25 cellular contexts compared by ENCODE assay signal in the genomic region with DNA sequence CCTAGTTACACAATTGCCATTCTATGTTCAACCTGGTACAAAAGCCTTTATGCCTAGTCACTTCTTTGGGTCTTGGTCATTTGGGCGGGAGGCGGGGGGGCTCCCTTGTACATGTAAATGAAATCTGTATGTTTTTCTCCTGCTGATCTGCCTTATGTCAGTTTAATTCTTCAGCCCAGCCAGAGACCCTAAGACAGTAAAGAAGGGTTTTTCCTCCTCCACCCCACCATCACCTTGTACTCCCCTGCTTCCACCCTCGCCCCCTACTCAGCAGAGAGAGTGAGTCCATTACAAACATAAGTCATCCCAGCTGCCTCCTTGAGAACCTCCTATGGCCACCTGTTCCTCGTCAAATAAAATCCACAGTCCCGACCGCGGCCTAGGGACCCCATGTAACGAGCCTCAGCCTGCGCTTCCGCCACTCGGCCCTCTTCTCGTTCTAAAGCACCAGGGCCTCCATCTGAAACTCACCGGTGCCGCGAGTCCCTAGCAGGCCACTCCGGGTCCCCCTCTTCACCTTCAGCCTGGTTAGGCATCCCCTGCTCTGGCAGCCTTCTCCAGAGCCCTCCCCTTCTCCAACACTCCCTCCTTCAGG. TPM values are rescaled to one million over a fixed set of nuclear protein-coding genes. Genes with fewer than 3 reads are reported as not detected.
DNase-seq lines count a peak whose midpoint lies in the region; ATAC-seq and TF ChIP-seq lines count a peak whose summit lies in the region.
"Had no signal": no experiment of that assay in that cellular context is flagged by ENCODE, and none has a peak within 500 bp of the region (broad histone marks: within the 10 kb centered on the region; RNA-seq: fewer than 3 reads in every experiment).

No MANE protein-coding gene starts in this region.

- POLR2A ChIA-PET in activated CD4-positive, alpha-beta T cell treated with anti-CD3 and anti-CD28 coated beads for 36 hours (lab: Charles Lee) = interaction anchor here (0.7 kb wide), 1 partner anchor 68 kb away, joined by 4 read pairs; no protein-coding TSS in a partner anchor

- peaks cover 2% of the 10 kb centered on the region for H3K9me3 Mint-ChIP-seq in activated CD4-positive, alpha-beta T cell treated with anti-CD3 and anti-CD28 coated beads for 36 hours (ENCODE audit: low read depth)
- H3K9me3 Mint-ChIP-seq in CD14-positive monocyte = peaks cover 0 to 2% (median 0%) of the 10 kb centered on the region in 7 donors
- H3K9me3 Mint-ChIP-seq in neural crest cell = no peaks in the 10 kb centered on the region
- H3K9me3 Mint-ChIP-seq: activated B cell treated with CpG ODN at 0.5 μM for 24 hours; activated T-helper 2 cell treated with anti-CD3 and anti-CD28 coated beads, Interferon-gamma antibody, Interleukin-2, Interleukin-4, amounts not matched to agents 10 μg/mL and 5 μg/mL and 100 μg/mL, durations not matched to agents 14 hours and 24 hours and 36 hours; endodermal cell; stimulated activated naive CD8-positive, alpha-beta T cell treated with anti-CD3 and anti-CD28 coated beads, Interleukin-15, Interleukin-2, amounts not matched to agents 100 ng/mL and 50 ng/mL, for 24 hours had no signal

- CTCF ChIA-PET in activated CD4-positive, alpha-beta T cell treated with anti-CD3 and anti-CD28 coated beads for 36 hours (lab: Charles Lee) = interaction anchor here (0.7 to 0.8 kb wide), 3 partner anchors 9 to 236 kb away, joined by 3 read pairs; no protein-coding TSS in a partner anchor

- H3K4me3 Mint-ChIP-seq in activated CD4-positive, alpha-beta T cell treated with anti-CD3 and anti-CD28 coated beads for 36 hours = no peak overlapping the region
- no peak overlapping the region for H3K4me3 Mint-ChIP-seq in CD14-positive monocyte
- H3K4me3 Mint-ChIP-seq in neural crest cell = no peak overlapping the region
- H3K4me3 Mint-ChIP-seq: activated B cell treated with CpG ODN at 0.5 μM for 24 hours; endodermal cell; stimulated activated naive CD8-positive, alpha-beta T cell treated with anti-CD3 and anti-CD28 coated beads, Interleukin-15, Interleukin-2, amounts not matched to agents 100 ng/mL and 50 ng/mL, for 24 hours had no signal

- intact Hi-C loops in activated CD4-positive, alpha-beta T cell treated with anti-CD3 and anti-CD28 coated beads for 36 hours (cut with DNase I, micrococcal nuclease) = no loop called here
- intact Hi-C loops in CD14-positive monocyte (cut with micrococcal nuclease) = no loop called here

- peaks cover 36% of the 10 kb centered on the region for H3K36me3 Mint-ChIP-seq in activated CD4-positive, alpha-beta T cell treated with anti-CD3 and anti-CD28 coated beads for 36 hours (ENCODE audit: low read depth)
- H3K36me3 Mint-ChIP-seq in CD14-positive monocyte (no peaks in the 10 kb centered on the region), neural crest cell (ENCODE audit: low read depth) (no peaks in the 10 kb centered on the region)

- TF ChIP-seq CTCF in CD14-positive monocyte (IDR thresholded peaks at IDR 0.05) (no peak), neural crest cell (conservative IDR thresholded peaks at IDR 0.05) (no peak), GM10266 (IDR thresholded peaks at IDR 0.05; ENCODE audit: control insufficient read depth, insufficient read depth, low read depth, missing control alignments) (no peak)

- H3K27me3 Mint-ChIP-seq in activated CD4-positive, alpha-beta T cell treated with anti-CD3 and anti-CD28 coated beads for 36 hours = no peaks in the 10 kb centered on the region
- H3K27me3 Mint-ChIP-seq in CD14-positive monocyte (ENCODE audit: low read depth in 3 of 3) (peaks cover 2 to 12% (median 11%) of the 10 kb centered on the region in 3 donors), neural crest cell (ENCODE audit: low read depth) (peaks cover 9% of the 10 kb centered on the region)
- H3K27me3 Mint-ChIP-seq: activated B cell treated with CpG ODN at 0.5 μM for 24 hours; stimulated activated naive CD8-positive, alpha-beta T cell treated with anti-CD3 and anti-CD28 coated beads, Interleukin-15, Interleukin-2, amounts not matched to agents 100 ng/mL and 50 ng/mL, for 24 hours had no signal

- peaks cover 55% of the 10 kb centered on the region for H3K4me1 Mint-ChIP-seq in activated CD4-positive, alpha-beta T cell treated with anti-CD3 and anti-CD28 coated beads for 36 hours
- H3K4me1 Mint-ChIP-seq in CD14-positive monocyte (peaks cover 6% of the 10 kb centered on the region), neural crest cell (peaks cover 13% of the 10 kb centered on the region)

- no peak for ATAC-seq in activated CD4-positive, alpha-beta T cell treated with anti-CD3 and anti-CD28 coated beads for 36 hours
- no peak for ATAC-seq in GM21576 (IDR thresholded peaks at IDR 0.05; ENCODE audit: unreplicated experiment)
- ATAC-seq: left lobe of liver had no signal

- no peak overlapping the region for H3K27ac Mint-ChIP-seq in activated CD4-positive, alpha-beta T cell treated with anti-CD3 and anti-CD28 coated beads for 36 hours
- H3K27ac Mint-ChIP-seq in CD14-positive monocyte (no peak overlapping the region), neural crest cell (ENCODE audit: unreplicated experiment) (peak overlapping the region; percentile 80)
- H3K27ac Mint-ChIP-seq: activated B cell treated with CpG ODN at 0.5 μM for 24 hours; activated T-helper 2 cell treated with anti-CD3 and anti-CD28 coated beads, Interferon-gamma antibody, Interleukin-2, Interleukin-4, amounts not matched to agents 10 μg/mL and 5 μg/mL and 100 μg/mL, durations not matched to agents 14 hours and 24 hours and 36 hours; endodermal cell; stimulated activated naive CD8-positive, alpha-beta T cell treated with anti-CD3 and anti-CD28 coated beads, Interleukin-15, Interleukin-2, amounts not matched to agents 100 ng/mL and 50 ng/mL, for 24 hours had no signal

- peak; percentile 8 for DNase-seq in activated CD4-positive, alpha-beta T cell treated with anti-CD3 and anti-CD28 coated beads for 36 hours
- DNase-seq in activated CD4-positive, alpha-beta T cell treated with anti-CD3 and anti-CD28 coated beads, Interleukin-2, amount 50 U/mL, for 4 hours = no peak
- DNase-seq in CD14-positive monocyte (ENCODE audit: low spot score) = peak; percentile 34
- peak; percentile 5 for DNase-seq in activated naive CD4-positive, alpha-beta T cell treated with anti-CD3 and anti-CD28 coated beads, Interleukin-2, amount 50 U/mL, for 16 hours
- no peak for DNase-seq in neural crest cell (ENCODE audit: low read depth, low spot score)
- DNase-seq in GM10266 (ENCODE audit: extremely low spot score) = no peak
- DNase-seq in superior temporal gyrus (ENCODE audit: extremely low spot score) = no peak
- DNase-seq: endodermal cell, GOT3, midbrain, NCI-H1105 treated with DMSO at 0.1 percent for 48 hours, nucleus accumbens, SHP77 treated with DMSO at 0.1 percent for 48 hours, T-helper 2 cell had no signal

RNA-seq across cellular contexts. Expression of a gene that starts 2.3 kb away (rescaled TPM):
- total RNA-seq in activated CD4-positive, alpha-beta T cell treated with anti-CD3 and anti-CD28 coated beads for 36 hours = 10 to 100 TPM; 14.8 to 15.6 TPM
- not detected for polyA plus RNA-seq in CD14-positive monocyte
- 0.09 TPM in 2 replicates for total RNA-seq in neural crest cell
- total RNA-seq: ascending aorta, G401, glomerular endothelial cell, HT1080, left lobe of liver, ureter had no signal
- polyA plus RNA-seq: BJ had no signal

RNA-seq across cellular contexts. Expression of a gene that starts 26.5 kb away (rescaled TPM):
- total RNA-seq in activated CD4-positive, alpha-beta T cell treated with anti-CD3 and anti-CD28 coated beads for 36 hours = 1 to 10 TPM; 8.4 to 8.7 TPM
- polyA plus RNA-seq in CD14-positive monocyte = under 1 TPM; 0.14 to 0.24 TPM
- total RNA-seq in neural crest cell = 13.6 TPM in 2 replicates

RNA-seq across cellular contexts. Expression of a gene that starts 29.5 kb away (rescaled TPM):
- 100 to 1,000 TPM; 692 to 930 TPM for total RNA-seq in activated CD4-positive, alpha-beta T cell treated with anti-CD3 and anti-CD28 coated beads for 36 hours
- 100 to 1,000 TPM; 360 to 529 TPM for polyA plus RNA-seq in CD14-positive monocyte
- 0.21 TPM in 1 of 2 replicates, not detected in the other for total RNA-seq in neural crest cell
- total RNA-seq: G401 had no signal

Comparison
In these comparisons a context has a peak if more than half of its experiments do, and no peak if none do; other contexts are left out.
1. DNase-seq: peak in activated CD4-positive, alpha-beta T cell treated with anti-CD3 and anti-CD28 coated beads for 36 hours (single experiment), CD14-positive monocyte (single experiment) and activated naive CD4-positive, alpha-beta T cell treated with anti-CD3 and anti-CD28 coated beads, Interleukin-2, amount 50 U/mL, for 16 hours (single experiment); none in activated CD4-positive, alpha-beta T cell treated with anti-CD3 and anti-CD28 coated beads, Interleukin-2, amount 50 U/mL, for 4 hours (0 of 2), neural crest cell (single experiment), GM10266 (single experiment) and superior temporal gyrus (single experiment).
2. RNA of a gene that starts 2.3 kb away (total RNA-seq): 14.8 to 15.6 TPM in activated CD4-positive, alpha-beta T cell treated with anti-CD3 and anti-CD28 coated beads for 36 hours; 0.09 TPM in neural crest cell; every median in the first group is over 10 times any median in the second.
3. RNA of a gene that starts 29.5 kb away (total RNA-seq): 692 to 930 TPM in activated CD4-positive, alpha-beta T cell treated with anti-CD3 and anti-CD28 coated beads for 36 hours; 0.21 TPM in neural crest cell; every median in the first group is over 100 times any median in the second.